2 cellular contexts compared by ENCODE assay signal in genomic region chr5:2148312-2149195, GRCh38.
TF ChIP-seq lines count a peak whose summit lies in the region.

No MANE protein-coding gene starts in this region.

TF ChIP-seq in HCT116, 20 proteins besides CTCF, POLR2A, EP300 and RAD21:
- TF ChIP-seq EGR1 (IDR thresholded peaks at IDR 0.05; ENCODE audit: low read depth) (peak; percentile 23; the same call in 1 of the 2 replicates), CBX3 (IDR thresholded peaks at IDR 0.05; ENCODE audit: low read depth) (no peak), EZH2 (IDR thresholded peaks at IDR 0.05) (no peak), ZFX (IDR thresholded peaks at IDR 0.05) (no peak), ZBTB33 (IDR thresholded peaks at IDR 0.05; ENCODE audit: extremely low read depth, insufficient replicate concordance, low read length) (no peak), JUND (IDR thresholded peaks at IDR 0.05) (no peak)

TF ChIP-seq in GM12878, 131 proteins besides CTCF, POLR2A, EP300 and RAD21:
- no peak for TF ChIP-seq MLLT1 (IDR thresholded peaks at IDR 0.05)
- no peak for TF ChIP-seq TARDBP (IDR thresholded peaks at IDR 0.05; ENCODE audit: borderline replicate concordance)
- no peak for TF ChIP-seq PAX8 (IDR thresholded peaks at IDR 0.05)
- TF ChIP-seq YY1 (IDR thresholded peaks at IDR 0.05; ENCODE audit: low read depth, low read length): no peak
- TF ChIP-seq ELK1 (IDR thresholded peaks at IDR 0.05; ENCODE audit: low read depth, low read length): no peak
- TF ChIP-seq YBX1 (IDR thresholded peaks at IDR 0.05): no peak
- no peak for TF ChIP-seq BHLHE40 (IDR thresholded peaks at IDR 0.05; ENCODE audit: borderline replicate concordance in 1 of 2, low read depth in 2 of 2, low read length in 1 of 2)
- TF ChIP-seq LARP7 (IDR thresholded peaks at IDR 0.05): no peak
- no peak for TF ChIP-seq ESRRA (IDR thresholded peaks at IDR 0.05; ENCODE audit: low read length)
- TF ChIP-seq CBX5 (IDR thresholded peaks at IDR 0.05; ENCODE audit: low read depth): no peak
